In the genomic region with DNA sequence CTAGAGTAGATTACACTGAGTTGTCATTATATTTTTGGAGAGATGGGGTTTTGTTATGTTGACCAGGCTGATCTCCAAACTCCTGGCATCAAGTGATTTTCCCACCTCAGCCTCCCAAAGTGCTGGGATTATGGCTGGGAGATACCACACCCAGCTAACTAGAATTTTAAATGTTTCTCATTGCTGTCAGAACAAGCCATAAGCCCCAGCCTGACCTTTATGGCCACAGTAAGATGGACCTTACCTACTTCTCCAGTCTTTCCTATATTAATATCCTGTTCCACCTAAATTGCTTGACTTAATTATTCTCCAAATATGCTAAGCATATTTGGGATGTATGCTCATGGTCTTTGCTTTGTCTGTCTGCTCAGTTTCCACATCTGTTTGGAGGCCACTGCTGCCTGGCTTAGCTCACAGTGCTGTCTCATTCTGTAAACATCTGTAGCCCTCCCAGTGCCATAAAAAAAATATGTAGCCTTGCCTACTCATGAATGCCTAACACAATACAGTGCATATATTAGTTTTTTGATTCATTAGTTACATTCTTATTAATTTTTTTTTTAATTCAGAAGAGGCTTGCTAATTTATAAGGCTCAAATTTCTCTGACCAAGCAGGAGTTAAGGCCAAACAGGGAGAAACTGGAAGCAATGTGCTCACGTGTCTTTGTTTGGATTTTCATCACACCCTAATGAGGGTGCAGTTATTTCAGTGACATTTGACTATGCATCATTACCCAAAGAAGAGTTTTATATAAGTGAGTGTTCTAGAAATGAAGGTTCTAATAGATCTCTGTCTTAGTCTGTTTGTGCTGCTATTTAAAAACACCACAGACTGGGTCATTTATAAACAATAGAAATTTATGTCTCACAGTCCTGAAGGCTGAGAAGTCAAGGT, we compare ENCODE assay signal across 13 cellular contexts. TPM values are rescaled to one million over a fixed set of nuclear protein-coding genes. Genes with fewer than 3 reads are reported as not detected.
A peak's percentile ranks its signal among the peaks of the same experiment; 100 is the strongest.
DNase-seq lines count a peak whose midpoint lies in the region; ATAC-seq and FAIRE-seq lines count a peak whose summit lies in the region.
"Had no signal": no experiment of that assay in that cellular context is flagged by ENCODE, and none has a peak within 500 bp of the region (broad histone marks: within the 10 kb centered on the region; RNA-seq: fewer than 3 reads in every experiment).

No MANE protein-coding gene starts in this region.

- H3K27me3 Mint-ChIP-seq in naive B cell = no peaks in the 10 kb centered on the region

- intact Hi-C loops in aorta (cut with DNase I) = no loop called here

- no peaks in the 10 kb centered on the region for H3K27me3 ChIP-seq in aorta (ENCODE audit: control insufficient read depth in 1 of 2, insufficient read depth in 2 of 2, low read length in 1 of 2)
- H3K27me3 ChIP-seq: cardiac muscle cell had no signal

- peaks cover 0 to 5% of the 10 kb centered on the region in 2 donors for H3K4me1 ChIP-seq in aorta (ENCODE audit: control insufficient read depth in 1 of 2, insufficient read depth in 2 of 2, low read length in 2 of 2)

- H3K4me3 ChIP-seq in aorta (ENCODE audit: low read length in 2 of 2) = no peak overlapping the region
- H3K4me3 ChIP-seq: cardiac muscle cell had no signal

- no peak overlapping the region for H3K4me3 Mint-ChIP-seq in naive B cell

- H3K9me3 ChIP-seq in aorta (ENCODE audit: control insufficient read depth, low read length) = no peaks in the 10 kb centered on the region

- H3K4me1 Mint-ChIP-seq in naive B cell = peaks cover 32 to 41% (median 39%) of the 10 kb centered on the region in 3 donors

- H3K36me3 ChIP-seq in aorta (ENCODE audit: control insufficient read depth in 1 of 2, insufficient read depth in 2 of 2, low read length in 1 of 2) = no peaks in the 10 kb centered on the region
- H3K36me3 ChIP-seq: cardiac muscle cell had no signal

- ATAC-seq in naive B cell (ENCODE audit: low read depth in 2 of 2) (no peak), aorta (ENCODE audit: low FRiP score) (no peak)
- no peak for ATAC-seq in activated CD4-positive, CD25-positive, alpha-beta regulatory T cell treated with anti-CD3 and anti-CD28 coated beads, Interleukin-2, amount 50 U/mL, for 24 hours

- peaks cover 14 to 16% of the 10 kb centered on the region in 2 donors for H3K36me3 Mint-ChIP-seq in naive B cell

- DNase-seq in AG20443 (ENCODE audit: low spot score) = peak; percentile 80
- peak; percentile 76 for DNase-seq in HS-5 (ENCODE audit: low read depth)
- no peak for DNase-seq in naive B cell
- DNase-seq in GM19239 (ENCODE audit: insufficient read length, low spot score) = no peak
- DNase-seq in aorta = no peak
- DNase-seq in NCI-H510A (lab: John Stamatoyannopoulos, UW) = no peak
- DNase-seq: NCI-H446 had no signal

- peaks cover 3 to 13% (median 11%) of the 10 kb centered on the region in 7 donors for H3K9me3 Mint-ChIP-seq in naive B cell

- 3 to 6% methylated on average over 1 of the region's 1 CpG for WGBS in aorta, 2 donors

- H3K27ac Mint-ChIP-seq in naive B cell = peak overlapping the region; percentile 65 to 95 (median 78)

- no peak overlapping the region for H3K27ac ChIP-seq in aorta (ENCODE audit: low read depth in 1 of 2, low read length in 2 of 2)
- H3K27ac ChIP-seq: cardiac muscle cell, VCaP had no signal

- peak; percentile 90 for FAIRE-seq in endometrium (lab: Jason Lieb, UNC)
- no peak for FAIRE-seq in GM19239 (lab: Jason Lieb, UNC)
- FAIRE-seq: keratinocyte, urothelium cell line had no signal

RNA-seq across cellular contexts. Expression of gene PSME4, which starts 45.3 kb away (rescaled TPM):
- polyA plus RNA-seq in naive B cell (ENCODE audit: low read depth in 6 of 6) = 10 to 100 TPM in 2 of 6 donors, 1 to 10 TPM in 4; 5.2 to 12.4 (median 7.2) TPM
- total RNA-seq in aorta = 10 to 100 TPM; 50.6 to 51.8 TPM
- polyA plus RNA-seq in aorta = 10 to 100 TPM; 10.5 to 23.1 TPM

Comparison
In these comparisons a context has a peak if more than half of its experiments do, and no peak if none do; other contexts are left out.
1. DNase-seq: peak in AG20443 (single experiment) and HS-5 (single experiment); none in naive B cell (single experiment), GM19239 (single experiment), aorta (0 of 2) and NCI-H510A (single experiment).